17 cellular contexts compared by ENCODE assay signal in the genomic region with DNA sequence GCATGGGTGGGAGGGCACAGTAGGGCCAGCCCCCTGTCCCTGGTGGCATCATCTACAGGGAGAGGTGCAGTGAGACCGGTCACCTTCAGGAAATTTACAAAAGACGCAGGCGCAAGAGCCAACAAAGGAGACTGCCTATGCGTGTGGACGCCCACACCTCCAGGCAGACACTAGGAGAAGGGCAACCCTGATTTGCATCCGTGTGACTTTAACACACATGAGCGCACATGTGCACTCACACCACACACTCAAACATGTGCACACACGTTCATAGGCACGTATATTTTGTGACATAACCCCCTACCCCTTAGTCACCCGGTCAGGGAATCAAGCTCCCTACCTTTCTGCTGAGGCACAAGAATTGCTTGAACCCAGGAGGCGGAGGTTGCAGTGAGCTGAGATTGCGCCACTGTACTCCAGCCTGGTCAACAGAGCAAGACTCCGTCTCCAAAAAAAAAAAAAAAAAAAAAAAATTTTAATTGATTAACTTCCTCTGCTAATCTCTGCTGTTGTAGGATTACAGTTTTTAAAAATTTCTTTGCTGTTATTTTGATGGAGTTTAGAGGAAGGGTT.
DNase-seq lines count a peak whose midpoint lies in the region; ATAC-seq and TF ChIP-seq lines count a peak whose summit lies in the region.
"Had no signal": no experiment of that assay in that cellular context is flagged by ENCODE, and none has a peak within 500 bp of the region (broad histone marks: within the 10 kb centered on the region; RNA-seq: fewer than 3 reads in every experiment).

No MANE protein-coding gene starts in this region.

- H3K4me3 ChIP-seq in BLaER1 treated with 17β-estradiol and CSF1 and Interleukin-3, amounts not matched to agents 10 nM and 100 nM = no peak overlapping the region
- no peak overlapping the region for H3K4me3 ChIP-seq in OCI-LY7 (ENCODE audit: low read depth, low read length, poor library complexity, severe bottlenecking)
- no peak overlapping the region for H3K4me3 ChIP-seq in MM.1S (ENCODE audit: low read length)

- H3K4me1 ChIP-seq in BLaER1 treated with 17β-estradiol and CSF1 and Interleukin-3, amounts not matched to agents 10 nM and 100 nM = peaks cover 0 to 59% (median 37%) of the 10 kb centered on the region in 10 experiments; a peak in 17 of 20 replicates
- H3K4me1 ChIP-seq in OCI-LY7 (ENCODE audit: insufficient read depth, low read length, poor library complexity, severe bottlenecking) (peaks cover 27% of the 10 kb centered on the region), MM.1S (ENCODE audit: low read length) (no peaks in the 10 kb centered on the region)

- ATAC-seq in left lobe of liver (peak; percentile 53), GM18907 (IDR thresholded peaks at IDR 0.05; ENCODE audit: unreplicated experiment) (no peak)
- ATAC-seq: PC-3 had no signal

- TF ChIP-seq CTCF in OCI-LY7 (conservative IDR thresholded peaks at IDR 0.05; ENCODE audit: low read length) (no peak), MM.1S (IDR thresholded peaks at IDR 0.05; ENCODE audit: low read length) (no peak)

- H3K27me3 ChIP-seq in BLaER1 treated with 17β-estradiol and CSF1 and Interleukin-3, amounts not matched to agents 10 nM and 100 nM = no peaks in the 10 kb centered on the region
- H3K27me3 ChIP-seq in MM.1S (replicated peaks; ENCODE audit: insufficient read depth, low read length) = peaks cover 6% of the 10 kb centered on the region

- peak overlapping the region in 9 of 11 experiments; percentile 12 to 71 (median 49); a peak in 17 of 22 replicates for H3K4me2 ChIP-seq in BLaER1 treated with 17β-estradiol and CSF1 and Interleukin-3, amounts not matched to agents 10 nM and 100 nM
- H3K4me2 ChIP-seq in OCI-LY7 (ENCODE audit: low read length) = peak overlapping the region; percentile 11; the same call in 1 of the 2 replicates
- H3K4me2 ChIP-seq in MM.1S (ENCODE audit: low read depth, low read length) = no peak overlapping the region

- no peaks in the 10 kb centered on the region for H3F3A ChIP-seq in MM.1S (ENCODE audit: insufficient read depth, low read length)

- H3K9ac ChIP-seq in BLaER1 treated with 17β-estradiol and CSF1 and Interleukin-3, amounts not matched to agents 10 nM and 100 nM = 0 out of 22 replicates have a peak overlapping the region, but pooled peaks of 1 of the 11 experiments have one; percentile 7
- H3K9ac ChIP-seq in MM.1S (ENCODE audit: low read length) = no peak overlapping the region

- CTCF ChIA-PET in OCI-LY7 (lab: Charles Lee; ENCODE audit: unreplicated experiment) = interaction anchor here (0.6 kb wide), 1 partner anchor 10 kb away, joined by 3 read pairs; no protein-coding TSS in a partner anchor

- H3K36me3 ChIP-seq in BLaER1 treated with 17β-estradiol and CSF1 and Interleukin-3, amounts not matched to agents 10 nM and 100 nM = no peaks in the 10 kb centered on the region
- no peaks in the 10 kb centered on the region for H3K36me3 ChIP-seq in OCI-LY7 (ENCODE audit: insufficient read depth, low read length)
- no peaks in the 10 kb centered on the region for H3K36me3 ChIP-seq in MM.1S (replicated peaks; ENCODE audit: insufficient read depth, low read length)

- no peaks in the 10 kb centered on the region for H3K9me3 ChIP-seq in BLaER1 treated with 17β-estradiol and CSF1 and Interleukin-3, amounts not matched to agents 10 nM and 100 nM (replicated peaks in 1 of 11)
- no peaks in the 10 kb centered on the region for H3K9me3 ChIP-seq in OCI-LY7 (ENCODE audit: low read length)
- no peaks in the 10 kb centered on the region for H3K9me3 ChIP-seq in MM.1S (replicated peaks; ENCODE audit: insufficient read depth, low read length)

- BruUV-seq in OCI-LY7 (replicated peaks; lab: Mats Ljungman, UMichigan) = no TSS peak

- H3K9me2 ChIP-seq in OCI-LY7 (ENCODE audit: insufficient read depth, low read length) (no peaks in the 10 kb centered on the region), MM.1S (replicated peaks; ENCODE audit: insufficient read depth, low read length) (no peaks in the 10 kb centered on the region)

- H3K79me2 ChIP-seq in OCI-LY7 (ENCODE audit: insufficient read depth, low read depth, low read length) (no peaks in the 10 kb centered on the region), MM.1S (ENCODE audit: low read length) (no peaks in the 10 kb centered on the region)

- DNase-seq in OCI-LY7 (ENCODE audit: low spot score) (no peak), left lobe of liver (ENCODE audit: low spot score) (no peak), renal cortical epithelial cell (ENCODE audit: low read depth) (peak; percentile 25), posterior cingulate gyrus (no peak), NCI-H2081 treated with DMSO at 0.1 percent for 48 hours (lab: John Stamatoyannopoulos, UW) (no peak), MM.1S (no peak)
- DNase-seq: 8988T; CD8-positive, alpha-beta memory T cell; DMS79; H9; Kasumi-1; NCI-H1105; NCI-H187 treated with DMSO at 0.1 percent for 48 hours; NCI-H446 treated with DMSO at 0.1 percent for 48 hours; PC-3 had no signal

- H4K20me1 ChIP-seq in BLaER1 treated with 17β-estradiol and CSF1 and Interleukin-3, amounts not matched to agents 10 nM and 100 nM = no peaks in the 10 kb centered on the region; a peak in 1 of 22 replicates
- H4K20me1 ChIP-seq in OCI-LY7 (ENCODE audit: insufficient read depth, low read length) (no peaks in the 10 kb centered on the region), MM.1S (ENCODE audit: insufficient read depth, low read length) (no peaks in the 10 kb centered on the region)

- H3K27ac ChIP-seq in BLaER1 treated with 17β-estradiol and CSF1 and Interleukin-3, amounts not matched to agents 10 nM and 100 nM = no peak overlapping the region
- H3K27ac ChIP-seq in OCI-LY7 (ENCODE audit: low read depth, low read length, poor library complexity, severe bottlenecking) (no peak overlapping the region), MM.1S (ENCODE audit: low read length) (no peak overlapping the region)

- POLR2A ChIA-PET in OCI-LY7 (lab: Charles Lee) = interaction anchor here (0.6 kb wide), 1 partner anchor 23 kb away, joined by 3 read pairs; no protein-coding TSS in a partner anchor

- intact Hi-C loops in OCI-LY7 (cut with micrococcal nuclease; ENCODE audit: unreplicated experiment) = loop anchor here (1.0 kb wide), 1 partner anchor 165 kb away; no protein-coding TSS in a partner anchor
- intact Hi-C loops in posterior cingulate gyrus (cut with DNase I) = loop anchor here (2.0 kb wide), 1 partner anchor 188 kb away; no protein-coding TSS in a partner anchor

- H2AFZ ChIP-seq in OCI-LY7 (ENCODE audit: low read length) = no peak overlapping the region
- H2AFZ ChIP-seq in MM.1S (ENCODE audit: low read length) = no peak overlapping the region
